ENCODE assay signal across 8 cellular contexts in the genomic region with DNA sequence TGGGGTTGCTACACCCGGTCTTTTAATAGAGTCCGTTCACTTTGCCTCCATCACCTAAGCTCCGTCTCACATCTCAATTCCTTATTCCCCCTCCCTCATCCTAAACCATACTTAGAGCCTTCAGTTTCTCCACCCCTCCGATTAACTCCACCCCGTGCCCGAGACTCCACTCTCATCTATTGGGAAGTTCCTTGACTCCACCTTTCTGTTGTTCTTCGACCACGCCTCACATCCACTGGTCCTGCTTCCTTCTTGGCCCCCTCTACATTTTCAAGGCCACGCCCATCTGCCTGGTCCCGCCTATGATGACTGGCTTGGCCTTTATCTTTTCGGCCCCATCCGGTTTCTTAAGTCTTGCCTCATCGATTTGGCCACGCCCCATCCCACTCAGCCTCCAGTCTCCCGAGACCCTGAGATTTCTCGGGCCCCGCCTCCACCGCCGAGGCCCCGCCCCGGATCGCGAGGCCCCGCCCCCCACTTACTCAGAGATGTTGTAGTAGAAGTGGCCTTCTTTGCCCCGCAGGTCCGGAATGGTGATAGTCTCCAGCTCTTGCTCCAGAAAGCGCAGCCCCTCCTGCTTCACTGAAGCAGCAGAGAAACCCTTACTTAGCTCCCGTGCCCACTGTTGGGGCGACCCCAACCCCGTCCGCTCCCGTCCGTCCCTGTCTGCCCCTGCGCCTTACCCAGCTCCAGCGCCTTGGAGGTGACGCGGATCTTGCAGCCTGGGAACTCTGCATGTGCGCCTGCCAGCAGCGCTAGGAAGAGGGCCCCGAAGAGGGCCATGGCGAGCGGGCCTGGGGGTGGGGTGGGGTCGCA. TPM values are rescaled to one million over a fixed set of nuclear protein-coding genes. Genes with fewer than 3 reads are reported as not detected.
DNase-seq lines count a peak whose midpoint lies in the region; ATAC-seq, FAIRE-seq and TF ChIP-seq lines count a peak whose summit lies in the region.

No MANE protein-coding gene starts in this region.

- CTCF ChIA-PET in WTC11 (lab: Charles Lee): interaction anchor here (0.6 to 2.7 kb wide), 7 partner anchors 20 to 189 kb away, joined by 4 to 13 read pairs (median 4); a partner anchor contains a TSS

- H3K27ac Mint-ChIP-seq in WTC11: peak overlapping the region; percentile 87; the same call in 1 of the 2 replicates

- no peaks in the 10 kb centered on the region for H3K9me3 Mint-ChIP-seq in WTC11

- H3K4me1 Mint-ChIP-seq in WTC11: peaks cover 14% of the 10 kb centered on the region

- POLR2A ChIA-PET in WTC11 (lab: Charles Lee): interaction anchor here (0.6 to 3.1 kb wide), 11 partner anchors 9 to 513 kb away, joined by 3 to 43 read pairs (median 3); a partner anchor contains a TSS

- peaks cover 31% of the 10 kb centered on the region for H3K36me3 Mint-ChIP-seq in WTC11

- 0 out of 2 replicates have a peak, but pooled peaks have one; percentile 1 for TF ChIP-seq POLR2A in GM12891 (IDR thresholded peaks at IDR 0.05; ENCODE audit: low read depth, low read length)

- no peaks in the 10 kb centered on the region for H3K27me3 Mint-ChIP-seq in WTC11 (ENCODE audit: low read depth)

- peak overlapping the region; percentile 85 for H3K4me3 Mint-ChIP-seq in WTC11

- peak; percentile 88 for FAIRE-seq in GM12891 (lab: Jason Lieb, UNC)

- peak overlapping the region; percentile 87 for H3K27ac ChIP-seq in caudate nucleus (ENCODE audit: low read depth, low read length)

- ATAC-seq in HG02623 (IDR thresholded peaks at IDR 0.05; ENCODE audit: unreplicated experiment): peak; percentile 84
- ATAC-seq in WTC11: peak; percentile 91

- DNase-seq in GM12891 (ENCODE audit: insufficient read length, low spot score): peak; percentile 96
- peak; percentile 100 for DNase-seq in NCI-H146 (lab: John Stamatoyannopoulos, UW)
- DNase-seq in WTC11 (ENCODE audit: low spot score): peak; percentile 100
- peak in 59 of 61 donors; percentile 2 to 90 (median 64) for DNase-seq in caudate nucleus (lab: John Stamatoyannopoulos, UW)
- peak; percentile 100 for DNase-seq in islet precursor cell
- DNase-seq in stimulated activated CD4-positive, alpha-beta T cell treated with anti-CD3 and anti-CD28 coated beads, Interleukin-12 subunit alpha, Interleukin-12 subunit beta, amount 100 ng/mL, for 24 hours (ENCODE audit: low read depth in 2 of 2): peak; percentile 85 to 96
- no peak for DNase-seq in cerebellar nuclear complex (lab: John Stamatoyannopoulos, UW)

- TF ChIP-seq CTCF in WTC11 (IDR thresholded peaks at IDR 0.05): no peak

TF ChIP-seq in GM12891, 5 proteins besides CTCF, POLR2A, EP300 and RAD21:
- TF ChIP-seq SPI1 (IDR thresholded peaks at IDR 0.05; ENCODE audit: low read depth, low read length) (no peak), TAF1 (IDR thresholded peaks at IDR 0.05; ENCODE audit: low read depth, low read length) (no peak), PAX5 (IDR thresholded peaks at IDR 0.05; ENCODE audit: insufficient read depth, low read length, severe bottlenecking) (no peak)
TF ChIP-seq in GM12891: peak in this region for 0.

TF ChIP-seq in WTC11, 78 proteins besides CTCF, POLR2A, EP300 and RAD21:
- TF ChIP-seq, protein P1, sequence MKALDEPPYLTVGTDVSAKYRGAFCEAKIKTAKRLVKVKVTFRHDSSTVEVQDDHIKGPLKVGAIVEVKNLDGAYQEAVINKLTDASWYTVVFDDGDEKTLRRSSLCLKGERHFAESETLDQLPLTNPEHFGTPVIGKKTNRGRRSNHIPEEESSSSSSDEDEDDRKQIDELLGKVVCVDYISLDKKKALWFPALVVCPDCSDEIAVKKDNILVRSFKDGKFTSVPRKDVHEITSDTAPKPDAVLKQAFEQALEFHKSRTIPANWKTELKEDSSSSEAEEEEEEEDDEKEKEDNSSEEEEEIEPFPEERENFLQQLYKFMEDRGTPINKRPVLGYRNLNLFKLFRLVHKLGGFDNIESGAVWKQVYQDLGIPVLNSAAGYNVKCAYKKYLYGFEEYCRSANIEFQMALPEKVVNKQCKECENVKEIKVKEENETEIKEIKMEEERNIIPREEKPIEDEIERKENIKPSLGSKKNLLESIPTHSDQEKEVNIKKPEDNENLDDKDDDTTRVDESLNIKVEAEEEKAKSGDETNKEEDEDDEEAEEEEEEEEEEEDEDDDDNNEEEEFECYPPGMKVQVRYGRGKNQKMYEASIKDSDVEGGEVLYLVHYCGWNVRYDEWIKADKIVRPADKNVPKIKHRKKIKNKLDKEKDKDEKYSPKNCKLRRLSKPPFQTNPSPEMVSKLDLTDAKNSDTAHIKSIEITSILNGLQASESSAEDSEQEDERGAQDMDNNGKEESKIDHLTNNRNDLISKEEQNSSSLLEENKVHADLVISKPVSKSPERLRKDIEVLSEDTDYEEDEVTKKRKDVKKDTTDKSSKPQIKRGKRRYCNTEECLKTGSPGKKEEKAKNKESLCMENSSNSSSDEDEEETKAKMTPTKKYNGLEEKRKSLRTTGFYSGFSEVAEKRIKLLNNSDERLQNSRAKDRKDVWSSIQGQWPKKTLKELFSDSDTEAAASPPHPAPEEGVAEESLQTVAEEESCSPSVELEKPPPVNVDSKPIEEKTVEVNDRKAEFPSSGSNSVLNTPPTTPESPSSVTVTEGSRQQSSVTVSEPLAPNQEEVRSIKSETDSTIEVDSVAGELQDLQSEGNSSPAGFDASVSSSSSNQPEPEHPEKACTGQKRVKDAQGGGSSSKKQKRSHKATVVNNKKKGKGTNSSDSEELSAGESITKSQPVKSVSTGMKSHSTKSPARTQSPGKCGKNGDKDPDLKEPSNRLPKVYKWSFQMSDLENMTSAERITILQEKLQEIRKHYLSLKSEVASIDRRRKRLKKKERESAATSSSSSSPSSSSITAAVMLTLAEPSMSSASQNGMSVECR (CRISPR knock-in tag; IDR thresholded peaks at IDR 0.05; ENCODE audit: borderline replicate concordance): no peak
- TF ChIP-seq SP1 (CRISPR knock-in tag; conservative IDR thresholded peaks at IDR 0.05): peak; percentile 73
- 0 out of 2 replicates have a peak, but pooled peaks have one; percentile 16 for TF ChIP-seq ETV6 (CRISPR knock-in tag; IDR thresholded peaks at IDR 0.05)
- no peak for TF ChIP-seq ZBTB21 (CRISPR knock-in tag; IDR thresholded peaks at IDR 0.05; ENCODE audit: borderline replicate concordance)
- 0 out of 2 replicates have a peak, but pooled peaks have one; percentile 5 for TF ChIP-seq SMAD3 (CRISPR knock-in tag; IDR thresholded peaks at IDR 0.05; ENCODE audit: borderline replicate concordance)
TF ChIP-seq in WTC11: peak in this region for 3.

RNA-seq across cellular contexts. Expression of a gene that starts 1.1 kb away (rescaled TPM):
- 11.5 TPM for polyA plus RNA-seq in GM12891 (2012; ENCODE audit: low read depth, missing spikeins)
- total RNA-seq in WTC11 (2021): 109 to 135 TPM (median 133 TPM) in 3 replicates

RNA-seq across cellular contexts. Expression of a gene that starts 19.7 kb away (rescaled TPM):
- 34.7 TPM for polyA plus RNA-seq in GM12891 (2012; ENCODE audit: low read depth, missing spikeins)
- 44.2 to 48.3 TPM (median 47.2 TPM) in 3 replicates for total RNA-seq in WTC11 (2021)

RNA-seq across cellular contexts. Expression of a gene that starts 19.9 kb away (rescaled TPM):
- polyA plus RNA-seq in GM12891 (2012; ENCODE audit: low read depth, missing spikeins): 2.6 TPM
- 6.1 to 8.3 TPM (median 6.6 TPM) in 3 replicates for total RNA-seq in WTC11 (2021)

RNA-seq across cellular contexts. Expression of a gene that starts 23.5 kb away (rescaled TPM):
- 0.62 TPM for polyA plus RNA-seq in GM12891 (2012; ENCODE audit: low read depth, missing spikeins)
- 3.3 to 4.5 TPM (median 3.7 TPM) in 3 replicates for total RNA-seq in WTC11 (2021)

RNA-seq across cellular contexts. Expression of a gene that starts 23.6 kb away (rescaled TPM):
- polyA plus RNA-seq in GM12891 (2012; ENCODE audit: low read depth, missing spikeins): 21.5 TPM
- total RNA-seq in WTC11 (2021): 37.7 to 42.2 TPM (median 39.4 TPM) in 3 replicates

Comparison
In these comparisons a context has a peak if more than half of its experiments do, and no peak if none do; other contexts are left out.
1. DNase-seq: peak in GM12891 (single experiment), NCI-H146 (single experiment), WTC11 (single experiment), caudate nucleus (59 of 61), islet precursor cell (single experiment) and stimulated activated CD4-positive, alpha-beta T cell treated with anti-CD3 and anti-CD28 coated beads, Interleukin-12 subunit alpha, Interleukin-12 subunit beta, amount 100 ng/mL, for 24 hours (2 of 2); none in cerebellar nuclear complex (0 of 2).